In genomic region chr11:85094795-85095194, GRCh38 we compare ENCODE assay signal across 16 cellular contexts.
A peak's percentile ranks its signal among the peaks of the same experiment; 100 is the strongest.
DNase-seq lines count a peak whose midpoint lies in the region; ATAC-seq lines count a peak whose summit lies in the region.
"Had no signal": no experiment of that assay in that cellular context is flagged by ENCODE, and none has a peak within 500 bp of the region (broad histone marks: within the 10 kb centered on the region; RNA-seq: fewer than 3 reads in every experiment).

No MANE protein-coding gene starts in this region.

- H3K4me3 Mint-ChIP-seq in stimulated activated memory B cell treated with anti-CD40 and anti-IgM and Interleukin-4, amounts not matched to agents 10 μg/mL and 1 μg/mL and 100 μg/mL, for 72 hours = no peak overlapping the region
- no peak overlapping the region for H3K4me3 Mint-ChIP-seq in activated naive CD4-positive, alpha-beta T cell treated with anti-CD3 and anti-CD28 coated beads for 36 hours
- H3K4me3 Mint-ChIP-seq: CD4-positive, alpha-beta memory T cell had no signal

- H3K4me1 Mint-ChIP-seq in stimulated activated memory B cell treated with anti-CD40 and anti-IgM and Interleukin-4, amounts not matched to agents 10 μg/mL and 1 μg/mL and 100 μg/mL, for 72 hours = peaks cover 50% of the 10 kb centered on the region
- H3K4me1 Mint-ChIP-seq in activated naive CD4-positive, alpha-beta T cell treated with anti-CD3 and anti-CD28 coated beads for 36 hours (ENCODE audit: low read depth) = no peaks in the 10 kb centered on the region
- H3K4me1 Mint-ChIP-seq: CD4-positive, alpha-beta memory T cell had no signal

- DNase-seq in NOMO-1 (lab: John Stamatoyannopoulos, UW; ENCODE audit: unreplicated experiment in 2 of 2) (no peak), SHP77 treated with DMSO at 0.1 percent for 48 hours (lab: John Stamatoyannopoulos, UW) (no peak), NCI-H146 (lab: John Stamatoyannopoulos, UW) (no peak)
- DNase-seq in activated naive CD4-positive, alpha-beta T cell treated with anti-CD3 and anti-CD28 coated beads for 36 hours = no peak
- DNase-seq: C1 segment of cervical spinal cord; Caco-2; CD4-positive, alpha-beta memory T cell; DMS153; DND-41; GM23248; H7; HCEC 1CT had no signal

- no peaks in the 10 kb centered on the region for H3K27me3 Mint-ChIP-seq in stimulated activated memory B cell treated with anti-CD40 and anti-IgM and Interleukin-4, amounts not matched to agents 10 μg/mL and 1 μg/mL and 100 μg/mL, for 72 hours
- H3K27me3 Mint-ChIP-seq in activated naive CD4-positive, alpha-beta T cell treated with anti-CD3 and anti-CD28 coated beads for 36 hours (ENCODE audit: low read depth) = no peaks in the 10 kb centered on the region
- H3K27me3 Mint-ChIP-seq: CD4-positive, alpha-beta memory T cell had no signal

- peak; percentile 47 for ATAC-seq in GM19395 (IDR thresholded peaks at IDR 0.05; ENCODE audit: unreplicated experiment)
- ATAC-seq in GM21619 (IDR thresholded peaks at IDR 0.05; ENCODE audit: unreplicated experiment) = peak; percentile 50
- ATAC-seq in HG03432 (IDR thresholded peaks at IDR 0.05; ENCODE audit: unreplicated experiment) = peak; percentile 32
- no peak for ATAC-seq in stimulated activated memory B cell treated with anti-CD40 and anti-IgM and Interleukin-4, amounts not matched to agents 10 μg/mL and 1 μg/mL and 100 μg/mL, for 72 hours

- peak overlapping the region; percentile 41 for H3K27ac Mint-ChIP-seq in stimulated activated memory B cell treated with anti-CD40 and anti-IgM and Interleukin-4, amounts not matched to agents 10 μg/mL and 1 μg/mL and 100 μg/mL, for 72 hours
- no peak overlapping the region for H3K27ac Mint-ChIP-seq in activated naive CD4-positive, alpha-beta T cell treated with anti-CD3 and anti-CD28 coated beads for 36 hours

- peaks cover 17% of the 10 kb centered on the region for H3K9me3 Mint-ChIP-seq in stimulated activated memory B cell treated with anti-CD40 and anti-IgM and Interleukin-4, amounts not matched to agents 10 μg/mL and 1 μg/mL and 100 μg/mL, for 72 hours
- H3K9me3 Mint-ChIP-seq in activated naive CD4-positive, alpha-beta T cell treated with anti-CD3 and anti-CD28 coated beads for 36 hours = peaks cover 33% of the 10 kb centered on the region

- CTCF ChIA-PET in activated naive CD4-positive, alpha-beta T cell treated with anti-CD3 and anti-CD28 coated beads for 36 hours (lab: Charles Lee) = no interaction called here

- H3K36me3 Mint-ChIP-seq in stimulated activated memory B cell treated with anti-CD40 and anti-IgM and Interleukin-4, amounts not matched to agents 10 μg/mL and 1 μg/mL and 100 μg/mL, for 72 hours = peaks cover 6% of the 10 kb centered on the region
- no peaks in the 10 kb centered on the region for H3K36me3 Mint-ChIP-seq in activated naive CD4-positive, alpha-beta T cell treated with anti-CD3 and anti-CD28 coated beads for 36 hours (ENCODE audit: low read depth)

- intact Hi-C loops in activated naive CD4-positive, alpha-beta T cell treated with anti-CD3 and anti-CD28 coated beads for 36 hours (cut with micrococcal nuclease) = loop anchor here (10.0 kb wide), 1 partner anchor 60 kb away; no protein-coding TSS in a partner anchor
